In the genomic region with DNA sequence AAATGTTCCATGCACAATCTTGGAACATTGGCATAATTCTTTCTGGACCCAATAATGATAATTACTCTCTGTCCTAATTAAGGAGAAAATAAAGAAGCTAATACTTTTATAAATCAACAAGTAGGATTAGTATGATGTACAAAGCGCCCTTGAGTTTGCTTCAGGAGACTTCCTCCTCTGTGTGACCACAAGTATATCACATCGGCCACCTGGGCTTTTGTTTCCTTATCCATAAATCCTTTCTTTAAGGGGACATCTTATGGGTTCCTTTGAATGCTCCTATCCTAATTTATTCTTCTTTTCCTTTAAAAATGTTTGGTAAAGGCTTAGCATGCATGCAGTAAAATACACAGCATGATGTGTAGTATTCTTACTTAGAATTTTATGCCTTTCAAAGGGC, we compare ENCODE assay signal across 12 cellular contexts.
DNase-seq lines count a peak whose midpoint lies in the region; ATAC-seq, FAIRE-seq and TF ChIP-seq lines count a peak whose summit lies in the region.
"Had no signal": no experiment of that assay in that cellular context is flagged by ENCODE, and none has a peak within 500 bp of the region (broad histone marks: within the 10 kb centered on the region; RNA-seq: fewer than 3 reads in every experiment).

No MANE protein-coding gene starts in this region.

- no peak overlapping the region for H2AFZ ChIP-seq in K562 (ENCODE audit: low read depth, low read length)

- ATAC-seq in K562 (peak; percentile 26; the same call in 1 of the 3 replicates), HG03521 (IDR thresholded peaks at IDR 0.05; ENCODE audit: unreplicated experiment) (no peak)
- no peak for ATAC-seq in stimulated activated effector memory CD8-positive, alpha-beta T cell treated with anti-CD3 and anti-CD28 coated beads, Interleukin-12 subunit alpha, Interleukin-12 subunit beta, amount 100 ng/mL, for 72 hours

- TF ChIP-seq EP300 in K562 (IDR thresholded peaks at IDR 0.05; ENCODE audit: low read length) = no peak

- peaks cover 0 to 26% of the 10 kb centered on the region in 2 experiments; a peak in 2 of 5 replicates for H3K4me1 ChIP-seq in K562 (replicated peaks in 1 of 2; ENCODE audit: control insufficient read depth in 2 of 2, insufficient read depth in 2 of 2, low read length in 2 of 2)

- no peak for TF ChIP-seq RAD21 in K562 (CRISPR knock-in tag; conservative IDR thresholded peaks at IDR 0.05 in 1 of 2, IDR thresholded peaks at IDR 0.05 in 1 of 2)

- no peaks in the 10 kb centered on the region for H3K36me3 ChIP-seq in K562 (ENCODE audit: control insufficient read depth, insufficient read depth, low read length)
- H3K36me3 ChIP-seq: WERI-Rb-1 had no signal

- peaks cover 78% of the 10 kb centered on the region for H3K4me1 Mint-ChIP-seq in activated naive CD4-positive, alpha-beta T cell treated with anti-CD3 and anti-CD28 coated beads, Interleukin-2, amount 50 U/mL, for 24 hours
- H3K4me1 Mint-ChIP-seq in stimulated activated effector memory CD8-positive, alpha-beta T cell treated with anti-CD3 and anti-CD28 coated beads, Interleukin-12 subunit alpha, Interleukin-12 subunit beta, amount 100 ng/mL, for 72 hours = peaks cover 69% of the 10 kb centered on the region

- no peaks in the 10 kb centered on the region for H3K27me3 ChIP-seq in K562 (ENCODE audit: control insufficient read depth in 2 of 2, insufficient read depth in 2 of 2, low read length in 2 of 2)

- no peaks in the 10 kb centered on the region for H3K9me3 ChIP-seq in K562 (replicated peaks; ENCODE audit: control insufficient read depth, insufficient read depth, low read depth, low read length)

- CTCF ChIA-PET in K562 (lab: Yijun Ruan, JAX; ENCODE audit: low intra/inter-chr PET ratio) = no interaction called here

- H3K79me2 ChIP-seq in K562 (ENCODE audit: control insufficient read depth, insufficient read depth, low read length) = no peaks in the 10 kb centered on the region

- POLR2A ChIA-PET in K562 (lab: Yijun Ruan, JAX) = interaction anchor here (0.6 to 3.0 kb wide), 3 partner anchors 14 to 396 kb away, joined by 3 to 8 read pairs (median 5); partner anchors contain the start of gene BTG1

- no peaks in the 10 kb centered on the region for H3K27me3 Mint-ChIP-seq in activated naive CD4-positive, alpha-beta T cell treated with anti-CD3 and anti-CD28 coated beads, Interleukin-2, amount 50 U/mL, for 24 hours

- TF ChIP-seq POLR2A in NB4 (IDR thresholded peaks at IDR 0.05; ENCODE audit: extremely low read depth, insufficient read length) (no peak), K562 (conservative IDR thresholded peaks at IDR 0.05) (no peak)

- no peaks in the 10 kb centered on the region for H3K9me1 ChIP-seq in K562 (ENCODE audit: control insufficient read depth, insufficient read depth, low read length)

- FAIRE-seq in K562 (lab: Jason Lieb, UNC) = no peak
- FAIRE-seq: G401.6 had no signal

- BruUV-seq in K562 (replicated peaks; lab: Mats Ljungman, UMichigan) = no TSS peak

- no peak overlapping the region for H3K4me2 ChIP-seq in K562 (ENCODE audit: insufficient read depth, low read length)

- no peak overlapping the region for H3K9ac ChIP-seq in K562 (ENCODE audit: insufficient read depth in 1 of 2, low read depth in 2 of 2, low read length in 2 of 2)

- TF ChIP-seq CTCF in NB4 (IDR thresholded peaks at IDR 0.05; ENCODE audit: low read depth, low read length) (no peak), K562 (IDR thresholded peaks at IDR 0.05 in 2 of 3, conservative IDR thresholded peaks at IDR 0.05 in 1 of 3; ENCODE audit: insufficient read depth in 2 of 3, low read depth in 1 of 3, low read length in 3 of 3) (no peak)

- no peaks in the 10 kb centered on the region for H4K20me1 ChIP-seq in K562 (replicated peaks; ENCODE audit: control insufficient read depth, insufficient read depth, low read length)

- H3K36me3 Mint-ChIP-seq in activated naive CD4-positive, alpha-beta T cell treated with anti-CD3 and anti-CD28 coated beads, Interleukin-2, amount 50 U/mL, for 24 hours = peaks cover 8% of the 10 kb centered on the region
- H3K36me3 Mint-ChIP-seq in stimulated activated effector memory CD8-positive, alpha-beta T cell treated with anti-CD3 and anti-CD28 coated beads, Interleukin-12 subunit alpha, Interleukin-12 subunit beta, amount 100 ng/mL, for 72 hours = no peaks in the 10 kb centered on the region

- H3K27ac Mint-ChIP-seq in activated naive CD4-positive, alpha-beta T cell treated with anti-CD3 and anti-CD28 coated beads, Interleukin-2, amount 50 U/mL, for 24 hours = peak overlapping the region; percentile 98
- H3K27ac Mint-ChIP-seq in stimulated activated effector memory CD8-positive, alpha-beta T cell treated with anti-CD3 and anti-CD28 coated beads, Interleukin-12 subunit alpha, Interleukin-12 subunit beta, amount 100 ng/mL, for 72 hours = peak overlapping the region; percentile 93

- H3K4me3 ChIP-seq in NB4 (ENCODE audit: low read depth, low read length) (no peak overlapping the region), K562 (no peak overlapping the region)

- peaks cover 3% of the 10 kb centered on the region for H3K9me3 Mint-ChIP-seq in activated naive CD4-positive, alpha-beta T cell treated with anti-CD3 and anti-CD28 coated beads, Interleukin-2, amount 50 U/mL, for 24 hours
- no peaks in the 10 kb centered on the region for H3K9me3 Mint-ChIP-seq in stimulated activated effector memory CD8-positive, alpha-beta T cell treated with anti-CD3 and anti-CD28 coated beads, Interleukin-12 subunit alpha, Interleukin-12 subunit beta, amount 100 ng/mL, for 72 hours

- no peak overlapping the region for H3K27ac ChIP-seq in K562 (ENCODE audit: extremely low read depth, low read depth, low read length)
- H3K27ac ChIP-seq: WERI-Rb-1 had no signal

- DNase-seq in activated naive CD4-positive, alpha-beta T cell treated with Interleukin-2 at 50 U/mL for 16 hours = no peak
- DNase-seq in NB4 (ENCODE audit: low read depth) (peak; percentile 63), K562 (ENCODE audit: extremely low read depth in 1 of 4, low spot score in 3 of 4) (peak in 1 of 4 experiments; percentile 30), NCI-H2081 treated with DMSO at 0.1 percent for 48 hours (lab: John Stamatoyannopoulos, UW) (no peak), T1000 (lab: John Stamatoyannopoulos, UW) (no peak)
- no peak for DNase-seq in stimulated activated effector memory CD8-positive, alpha-beta T cell treated with anti-CD3 and anti-CD28 coated beads, Interleukin-12 subunit alpha, Interleukin-12 subunit beta, amount 100 ng/mL, for 72 hours (ENCODE audit: low spot score in 2 of 2)
- DNase-seq: stimulated activated CD4-positive, alpha-beta T cell treated with anti-CD3 and anti-CD28 coated beads, Interleukin-2, amount 100 ng/mL, for 24 hours; stimulated activated naive CD4-positive, alpha-beta T cell treated with Interleukin-2 at 50 U/mL for 16 hours; WERI-Rb-1 had no signal

- intact Hi-C loops in K562 (cut with micrococcal nuclease) = no loop called here

- no peak overlapping the region for H3K4me3 Mint-ChIP-seq in activated naive CD4-positive, alpha-beta T cell treated with anti-CD3 and anti-CD28 coated beads, Interleukin-2, amount 50 U/mL, for 24 hours
- H3K4me3 Mint-ChIP-seq in stimulated activated effector memory CD8-positive, alpha-beta T cell treated with anti-CD3 and anti-CD28 coated beads, Interleukin-12 subunit alpha, Interleukin-12 subunit beta, amount 100 ng/mL, for 72 hours = peak overlapping the region; percentile 47

- in situ Hi-C loops in K562 (cut with MboI) = no loop called here

- 28% methylated on average over 2 of the region's 2 CpGs for WGBS in K562 (ENCODE audit: insufficient coverage, low coverage, missing lambda C conversion rate)

TF ChIP-seq in K562, 482 proteins besides CTCF, POLR2A, EP300 and RAD21 (continues in another document):
- TF ChIP-seq TEAD4 (IDR thresholded peaks at IDR 0.05; ENCODE audit: low read length) (peak; percentile 27; the same call in 1 of the 2 replicates), TEAD4 (CRISPR knock-in tag; IDR thresholded peaks at IDR 0.05; ENCODE audit: borderline replicate concordance) (no peak), NR2C1 (IDR thresholded peaks at IDR 0.05) (no peak), NR2C1 (tag; IDR thresholded peaks at IDR 0.05) (no peak), PBX2 (CRISPR knock-in tag; IDR thresholded peaks at IDR 0.05; ENCODE audit: low read depth) (no peak), PBX2 (tag; conservative IDR thresholded peaks at IDR 0.05; ENCODE audit: low read depth) (no peak), TEAD1 (CRISPR knock-in tag; IDR thresholded peaks at IDR 0.05) (no peak), FOXP1 (CRISPR knock-in tag; IDR thresholded peaks at IDR 0.05) (no peak), ZNF644 (tag; IDR thresholded peaks at IDR 0.05; ENCODE audit: low read depth) (no peak), LARP7 (IDR thresholded peaks at IDR 0.05) (no peak), TCF3 (CRISPR knock-in tag; IDR thresholded peaks at IDR 0.05) (peak; percentile 61), ARID1B (IDR thresholded peaks at IDR 0.05) (peak; percentile 40), MEIS2 (IDR thresholded peaks at IDR 0.05; ENCODE audit: partially characterized antibody) (peak; percentile 64), PHF20 (IDR thresholded peaks at IDR 0.05; ENCODE audit: partially characterized antibody) (no peak), CBFA2T3 (IDR thresholded peaks at IDR 0.05) (peak; percentile 29; the same call in 1 of the 2 replicates), MTA1 (IDR thresholded peaks at IDR 0.05; ENCODE audit: borderline replicate concordance) (no peak), NEUROD1 (IDR thresholded peaks at IDR 0.05; ENCODE audit: borderline replicate concordance, low read depth, low read length, partially characterized antibody) (no peak), HSF4 (CRISPR knock-in tag; IDR thresholded peaks at IDR 0.05; ENCODE audit: borderline replicate concordance) (no peak)
